8 cellular contexts compared by ENCODE assay signal in the genomic region with DNA sequence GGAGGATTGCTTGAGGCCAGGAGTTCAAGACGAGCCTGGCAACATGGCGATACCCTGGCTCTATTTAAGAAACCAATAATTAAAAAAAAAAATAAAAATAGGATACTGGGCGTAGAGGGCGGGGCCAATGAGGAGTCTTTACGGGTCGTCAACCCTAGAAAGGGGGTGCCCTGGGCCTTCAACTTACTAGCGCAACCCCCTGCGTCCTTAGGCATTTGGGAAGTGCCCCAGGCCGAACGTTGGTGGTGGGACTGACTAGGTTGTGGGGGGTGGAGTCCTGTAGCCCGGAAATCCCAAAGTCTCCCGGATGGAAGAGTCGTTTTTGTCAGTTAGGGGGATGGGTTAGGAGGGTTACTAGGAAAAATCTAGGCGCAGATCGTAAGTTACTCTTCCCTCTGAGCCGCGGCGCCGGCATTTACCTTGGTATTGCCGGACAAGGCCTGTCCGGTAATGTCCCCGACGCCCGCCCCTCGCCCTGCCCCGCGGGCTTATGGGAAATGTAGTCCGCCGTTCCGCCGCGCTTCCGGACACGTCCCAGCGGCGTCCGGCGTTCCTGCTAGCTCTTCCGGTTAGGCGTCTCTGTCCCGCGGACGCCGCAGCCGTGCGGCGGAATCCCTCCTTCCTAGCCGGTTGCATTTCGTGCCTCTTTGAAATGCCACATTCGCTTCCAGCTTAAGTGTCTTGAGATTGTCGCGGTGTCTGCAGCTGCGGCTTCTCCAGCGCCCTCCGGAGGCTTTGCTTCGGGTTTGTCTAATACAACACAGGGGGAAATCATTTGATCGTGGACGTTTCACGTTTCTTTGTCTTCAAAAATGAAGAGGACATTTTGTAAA. TPM values are rescaled to one million over a fixed set of nuclear protein-coding genes. Genes with fewer than 3 reads are reported as not detected.
DNase-seq lines count a peak whose midpoint lies in the region; ATAC-seq, FAIRE-seq and TF ChIP-seq lines count a peak whose summit lies in the region.

No MANE protein-coding gene starts in this region.

- peak overlapping the region; percentile 88; the same call in 1 of the 2 replicates for H2AFZ ChIP-seq in H1 (ENCODE audit: low read length)

- in situ Hi-C loops in Caki2 (cut with HindIII; ENCODE audit: low pct_unique_long_range_greater_than_20kb, low sequenced_read_pairs), result no loop called here

- H3K14ac ChIP-seq in H1 (ENCODE audit: insufficient read length), result no peak overlapping the region

- peak overlapping the region; percentile 69 to 95 (median 86) for H3K4me3 ChIP-seq in H1 (ENCODE audit: extremely low read depth in 1 of 4, insufficient read depth in 2 of 4, low read depth in 3 of 4, low read length in 4 of 4)

- no peaks in the 10 kb centered on the region for H3K9me3 ChIP-seq in H1 (ENCODE audit: insufficient read depth in 2 of 2, low read depth in 1 of 2, low read length in 1 of 2)

- no peaks in the 10 kb centered on the region for H3K79me2 ChIP-seq in H1 (ENCODE audit: control insufficient read depth in 1 of 2, insufficient read depth in 2 of 2, low read length in 2 of 2)

- TF ChIP-seq POLR2A in H1 (IDR thresholded peaks at IDR 0.05; ENCODE audit: control extremely low read depth in 1 of 2, low read depth in 2 of 2, low read length in 2 of 2), result peak; percentile 46 to 69

- H3K27me3 ChIP-seq in H1 (replicated peaks in 1 of 4; ENCODE audit: control insufficient read depth in 3 of 4, extremely low read depth in 1 of 4, insufficient read depth in 3 of 4, low read length in 3 of 4), result no peaks in the 10 kb centered on the region

- no peak overlapping the region for H4K91ac ChIP-seq in H1 (replicated peaks; ENCODE audit: insufficient read length, low read length)

- H4K20me1 ChIP-seq in H1 (replicated peaks in 1 of 2; ENCODE audit: control insufficient read depth in 1 of 2, insufficient read depth in 2 of 2, low read length in 2 of 2), result no peaks in the 10 kb centered on the region

- POLR2A ChIA-PET in H1 (lab: Charles Lee; ENCODE audit: partially characterized antibody), result interaction anchor here (0.5 to 3.0 kb wide), 5 partner anchors 10 to 967 kb away, joined by 3 to 14 read pairs (median 8); partner anchors contain the start of gene YME1L1

- no peak overlapping the region for H3K4ac ChIP-seq in H1 (replicated peaks; ENCODE audit: insufficient read length, low read depth, low read length)

- DNase-seq in Caki2 (ENCODE audit: low read depth) (peak; percentile 97), HT-29 (ENCODE audit: low spot score) (peak; percentile 96), NOMO-1 (lab: John Stamatoyannopoulos, UW; ENCODE audit: unreplicated experiment in 2 of 2) (peak; percentile 91 to 93), H1 (ENCODE audit: low read depth in 1 of 2, low spot score in 2 of 2) (peak; percentile 87 to 88), mesenteric fat pad (ENCODE audit: low spot score) (peak; percentile 98)
- peak; percentile 68 to 76 (median 68) for DNase-seq in activated CD8-positive, alpha-beta memory T cell treated with anti-CD3 and anti-CD28 coated beads for 48 hours (ENCODE audit: low read depth in 2 of 3, low spot score in 2 of 3)
- DNase-seq in stimulated activated CD8-positive, alpha-beta memory T cell treated with anti-CD3 and anti-CD28 coated beads, Interleukin-15, amount 100 ng/mL, for 1 hour (ENCODE audit: low read depth), result peak; percentile 65

- peak in 1 of 2 experiments; percentile 27; a peak in 2 of 4 replicates for TF ChIP-seq RAD21 in H1 (IDR thresholded peaks at IDR 0.05 in 1 of 2, conservative IDR thresholded peaks at IDR 0.05 in 1 of 2; ENCODE audit: low read depth in 2 of 2, low read length in 2 of 2)

- H3K23ac ChIP-seq in H1 (ENCODE audit: insufficient read length), result no peak overlapping the region

- peak overlapping the region; percentile 85 for H3K56ac ChIP-seq in H1 (replicated peaks; ENCODE audit: insufficient read length, low read depth, low read length)

- 2% methylated on average over 58 of the region's 59 CpGs; no CpG with 5 or more reads in 1 of the 2 experiments for WGBS in H1 (ENCODE audit: extremely low coverage in 1 of 2, insufficient coverage in 1 of 2, insufficient read length in 1 of 2, insufficient replicate concordance in 2 of 2, low coverage in 1 of 2, low lambda C conversion rate in 2 of 2, missing lambda C conversion rate in 1 of 2), 2 experiments

- H4K5ac ChIP-seq in H1 (ENCODE audit: insufficient read length, low read depth, low read length), result peak overlapping the region; percentile 73

- peak overlapping the region in 3 of 4 experiments; percentile 43 to 73 (median 54); a peak in 5 of 7 replicates for H3K9ac ChIP-seq in H1 (replicated peaks in 1 of 4; ENCODE audit: extremely low read depth in 1 of 4, low read depth in 3 of 4, low read length in 3 of 4)

- peak in 1 of 2 experiments; percentile 44; a peak in 1 of 3 replicates for TF ChIP-seq EP300 in H1 (IDR thresholded peaks at IDR 0.05; ENCODE audit: borderline replicate concordance in 1 of 2, low read depth in 2 of 2, low read length in 2 of 2)

- CTCF ChIA-PET in H1 (lab: Charles Lee; ENCODE audit: partially characterized antibody), result interaction anchor here (0.8 to 2.9 kb wide), 4 partner anchors 10 to 128 kb away, joined by 3 to 21 read pairs (median 8); no protein-coding TSS in a partner anchor

- H3K79me1 ChIP-seq in H1 (ENCODE audit: low read depth, low read length), result no peaks in the 10 kb centered on the region

- peak; percentile 67 for ATAC-seq in GM21360 (IDR thresholded peaks at IDR 0.05; ENCODE audit: unreplicated experiment)

- no peak for FAIRE-seq in H1 (lab: Jason Lieb, UNC)

- no peak overlapping the region for H2BK12ac ChIP-seq in H1 (ENCODE audit: low read depth, low read length)

- peak overlapping the region; percentile 38; the same call in 1 of the 2 replicates for H3K27ac ChIP-seq in H1 (ENCODE audit: low read depth, low read length)

- H3K4me2 ChIP-seq in H1 (ENCODE audit: insufficient read depth in 1 of 2, low read depth in 2 of 2, low read length in 2 of 2), result peak overlapping the region; percentile 80 to 91

- no peaks in the 10 kb centered on the region for H3K36me3 ChIP-seq in H1 (ENCODE audit: control insufficient read depth in 2 of 4, insufficient read depth in 4 of 4, low read length in 3 of 4)

- TF ChIP-seq CTCF in H1 (IDR thresholded peaks at IDR 0.05; ENCODE audit: control extremely low read depth in 1 of 3, insufficient read depth in 1 of 3, low read depth in 1 of 3, low read length in 3 of 3), result peak; percentile 14 to 49 (median 34); a peak in 2 of 4 replicates

- no peak overlapping the region for H2BK15ac ChIP-seq in H1 (ENCODE audit: low read length)

- H3K23me2 ChIP-seq in H1 (ENCODE audit: low read depth, low read length), result peaks cover 16% of the 10 kb centered on the region; the same call in 1 of the 2 replicates

- peaks cover 0 to 8% (median 2%) of the 10 kb centered on the region in 4 experiments; a peak in 5 of 7 replicates for H3K4me1 ChIP-seq in H1 (replicated peaks in 1 of 4; ENCODE audit: control insufficient read depth in 3 of 4, insufficient read depth in 4 of 4, low read length in 3 of 4)

- no peak overlapping the region for H4K8ac ChIP-seq in H1 (ENCODE audit: extremely low read depth, insufficient read depth, low read length)

- H2BK120ac ChIP-seq in H1 (replicated peaks; ENCODE audit: low read depth, low read length), result peak overlapping the region; percentile 67

- no peak overlapping the region for H2BK20ac ChIP-seq in H1 (ENCODE audit: low read length)

- peak overlapping the region; percentile 71; the same call in 1 of the 2 replicates for H3K18ac ChIP-seq in H1 (ENCODE audit: extremely low read depth, low read length)

- H2AK5ac ChIP-seq in H1 (ENCODE audit: low read depth, low read length), result no peak overlapping the region

- peak overlapping the region; percentile 28; the same call in 1 of the 2 replicates for H2BK5ac ChIP-seq in H1 (ENCODE audit: low read depth, low read length)

TF ChIP-seq in H1, 55 proteins besides CTCF, POLR2A, EP300 and RAD21 (continues in another document):
- no peak for TF ChIP-seq KDM1A (IDR thresholded peaks at IDR 0.05; ENCODE audit: borderline replicate concordance, low read length)
- TF ChIP-seq RBBP5 (IDR thresholded peaks at IDR 0.05; ENCODE audit: borderline replicate concordance, low read depth, low read length), result peak; percentile 81; the same call in 1 of the 2 replicates
- TF ChIP-seq POU5F1 (IDR thresholded peaks at IDR 0.05; ENCODE audit: low read depth, low read length), result no peak
- no peak for TF ChIP-seq NANOG (IDR thresholded peaks at IDR 0.05; ENCODE audit: insufficient read depth, low read depth, low read length, poor library complexity, severe bottlenecking)
- TF ChIP-seq HDAC6 (IDR thresholded peaks at IDR 0.05; ENCODE audit: low read depth, low read length), result no peak
- peak; percentile 26; the same call in 1 of the 2 replicates for TF ChIP-seq TBP (IDR thresholded peaks at IDR 0.05; ENCODE audit: low read depth, low read length)
- peak; percentile 76 for TF ChIP-seq TAF1 (IDR thresholded peaks at IDR 0.05; ENCODE audit: low read depth, low read length)
- TF ChIP-seq ASH2L (IDR thresholded peaks at IDR 0.05; ENCODE audit: low read length), result peak; percentile 69
- peak in 1 of 2 experiments; percentile 42; a peak in 1 of 4 replicates for TF ChIP-seq HDAC2 (IDR thresholded peaks at IDR 0.05; ENCODE audit: borderline replicate concordance in 1 of 2, low read depth in 2 of 2, low read length in 2 of 2)
- TF ChIP-seq POLR2AphosphoS5 (IDR thresholded peaks at IDR 0.05; ENCODE audit: low read depth, low read length), result peak; percentile 53
- TF ChIP-seq GABPA (IDR thresholded peaks at IDR 0.05; ENCODE audit: borderline replicate concordance, insufficient read depth, low read length), result peak; percentile 89
- TF ChIP-seq CBX5 (IDR thresholded peaks at IDR 0.05; ENCODE audit: low read depth, low read length), result no peak
- TF ChIP-seq ATF3 (IDR thresholded peaks at IDR 0.05; ENCODE audit: insufficient read depth, low read depth, low read length), result no peak

RNA-seq across cellular contexts. Expression of gene ACBD5, which starts 1.3 kb away (rescaled TPM):
- total RNA-seq in Caki2 (2014; rRNA removed; shearing (Covaris generic); ENCODE audit: low replicate concordance), result 47.1 and 52.6 TPM in 2 replicates
- total RNA-seq in HT-29 (2014; rRNA removed; shearing (Covaris generic)), result 13.5 and 14.2 TPM in 2 replicates
- total RNA-seq in H1 (2021; fragmentation: NEBNext Ultra II Directional; extraction: Animal tissue kit (Norgen Biotek cat#: 25700)), result 11.9 and 15.9 TPM in 2 replicates
- 2.9 and 4.6 TPM in 2 replicates for polyA plus RNA-seq in H1 (2011; rRNA removed)
- polyA plus RNA-seq in H1 (2011; cell fraction: cytosol; rRNA removed), result 7.0 TPM
- polyA plus RNA-seq in H1 (2011; cell fraction: nucleus; rRNA removed), result 3.0 TPM
- polyA plus RNA-seq in H1 (2012, experiment 1 of 2), result 9.5 to 14.7 TPM (median 10.6 TPM) in 4 replicates
- 0.94 TPM for polyA plus RNA-seq in H1 (2012, experiment 2 of 2)
- polyA plus RNA-seq in H1 (2013, experiment 1 of 2), result 6.9 TPM
- polyA plus RNA-seq in H1 (2013, experiment 2 of 2), result 7.2 TPM
- polyA minus RNA-seq in H1 (2011; rRNA and poly(A)+ RNA removed), result 4.5 and 5.2 TPM in 2 replicates
- polyA minus RNA-seq in H1 (2011; cell fraction: cytosol; rRNA and poly(A)+ RNA removed), result 6.6 TPM
- 6.3 TPM for polyA minus RNA-seq in H1 (2011; cell fraction: nucleus; rRNA and poly(A)+ RNA removed)
- 26.6 TPM for total RNA-seq in mesenteric fat pad

Comparison
In these comparisons a context has a peak if more than half of its experiments do, and no peak if none do; other contexts are left out.
1. Peak in every context shown above with its lines: DNase-seq, ATAC-seq, H3K4me3 ChIP-seq and H3K27ac ChIP-seq.